In the genomic region with DNA sequence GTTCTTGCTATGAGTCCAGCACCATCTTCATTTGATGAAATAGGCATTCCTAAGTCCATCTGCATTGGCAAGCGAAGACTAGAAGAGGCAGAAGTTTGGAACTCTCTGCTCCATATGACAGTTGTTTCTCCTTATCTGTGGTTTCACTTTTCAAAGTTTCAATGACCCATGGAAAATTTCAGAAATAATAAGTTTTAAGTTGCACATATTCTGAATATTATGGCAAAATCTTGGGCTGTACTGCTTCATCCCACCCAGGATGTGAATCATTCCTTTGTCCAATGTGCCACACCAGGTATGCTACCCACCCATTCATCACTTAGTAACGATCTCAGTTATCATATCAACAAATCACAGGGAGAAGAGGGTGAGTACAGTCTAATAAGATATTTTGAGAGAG, we compare ENCODE assay signal across 16 cellular contexts.
DNase-seq lines count a peak whose midpoint lies in the region; ATAC-seq, FAIRE-seq and TF ChIP-seq lines count a peak whose summit lies in the region.
"Had no signal": no experiment of that assay in that cellular context is flagged by ENCODE, and none has a peak within 500 bp of the region (broad histone marks: within the 10 kb centered on the region; RNA-seq: fewer than 3 reads in every experiment).

No MANE protein-coding gene starts in this region.

- TF ChIP-seq CTCF in astrocyte of the spinal cord (IDR thresholded peaks at IDR 0.05; ENCODE audit: low read depth, low read length): no peak
- no peak for TF ChIP-seq CTCF in fibroblast of pulmonary artery (IDR thresholded peaks at IDR 0.05; ENCODE audit: low read length, missing control alignments)

- DNase-seq in RCC 7860 (ENCODE audit: low spot score) (peak; percentile 6), astrocyte of the spinal cord (ENCODE audit: low read depth, low spot score) (peak; percentile 32), fibroblast of pulmonary artery (ENCODE audit: low read depth) (peak; percentile 52), urothelium cell line (ENCODE audit: low spot score) (peak; percentile 14), NCI-H1417 (lab: John Stamatoyannopoulos, UW) (no peak), amygdala (lab: John Stamatoyannopoulos, UW) (no peak)
- DNase-seq: ACHN, C1 segment of cervical spinal cord, DND-41, H9, NCI-H1092 treated with DMSO at 0.1 percent for 48 hours, NCI-H2081 treated with DMSO at 0.1 percent for 48 hours, NCI-H510A, NCI-H748 treated with DMSO at 0.1 percent for 48 hours, RPMI8226 had no signal

- in situ Hi-C loops in astrocyte of the spinal cord (cut with HindIII; ENCODE audit: low sequenced_read_pairs): no loop called here

- H3K4me3 ChIP-seq in astrocyte of the spinal cord (ENCODE audit: low read depth, low read length) (no peak overlapping the region), fibroblast of pulmonary artery (replicated peaks; ENCODE audit: low read depth, low read length) (no peak overlapping the region)

- ATAC-seq in GM18519 (IDR thresholded peaks at IDR 0.05; ENCODE audit: low FRiP score, unreplicated experiment): no peak

- no peak for FAIRE-seq in RCC 7860 (lab: Jason Lieb, UNC)
- no peak for FAIRE-seq in urothelium cell line (lab: Jason Lieb, UNC)

Comparison
In these comparisons a context has a peak if more than half of its experiments do, and no peak if none do; other contexts are left out.
1. DNase-seq: peak in RCC 7860 (single experiment), astrocyte of the spinal cord (single experiment), fibroblast of pulmonary artery (single experiment) and urothelium cell line (single experiment); none in NCI-H1417 (0 of 3) and amygdala (0 of 56).